8 cellular contexts compared by ENCODE assay signal in genomic region chr14:70906785-70907171, GRCh38. TPM values are rescaled to one million over a fixed set of nuclear protein-coding genes. Genes with fewer than 3 reads are reported as not detected.
DNase-seq lines count a peak whose midpoint lies in the region; ATAC-seq lines count a peak whose summit lies in the region.

No MANE protein-coding gene starts in this region.

- POLR2A ChIA-PET in activated CD4-positive, alpha-beta memory T cell treated with anti-CD3 and anti-CD28 coated beads for 36 hours (lab: Charles Lee) = interaction anchor here (0.9 to 2.7 kb wide), 7 partner anchors 14 to 98 kb away, joined by 3 to 31 read pairs (median 4); partner anchors contain the start of gene MAP3K9

- peak overlapping the region; percentile 83 for H3K4me3 Mint-ChIP-seq in activated T-cell treated with anti-CD3 and anti-CD28 coated beads, Interleukin-2, amount 50 U/mL, for 24 hours
- peak overlapping the region; percentile 78 for H3K4me3 Mint-ChIP-seq in activated CD4-positive, alpha-beta memory T cell treated with anti-CD3 and anti-CD28 coated beads for 36 hours

- peak overlapping the region; percentile 94 for H3K27ac Mint-ChIP-seq in activated T-cell treated with anti-CD3 and anti-CD28 coated beads, Interleukin-2, amount 50 U/mL, for 24 hours
- H3K27ac Mint-ChIP-seq in activated CD4-positive, alpha-beta memory T cell treated with anti-CD3 and anti-CD28 coated beads for 36 hours = peak overlapping the region; percentile 86

- ATAC-seq in left ventricle myocardium superior = peak; percentile 3
- no peak for ATAC-seq in GM19324 (IDR thresholded peaks at IDR 0.05; ENCODE audit: low FRiP score, unreplicated experiment)
- ATAC-seq in HG03457 (IDR thresholded peaks at IDR 0.05; ENCODE audit: unreplicated experiment) = no peak

- peak overlapping the region; percentile 88 to 92 (median 91) for H3K9ac ChIP-seq in skeletal muscle tissue (ENCODE audit: low read depth in 1 of 3, low read length in 3 of 3)

- H3K4me1 Mint-ChIP-seq in activated T-cell treated with anti-CD3 and anti-CD28 coated beads, Interleukin-2, amount 50 U/mL, for 24 hours (ENCODE audit: low read depth) = peaks cover 77% of the 10 kb centered on the region
- peaks cover 72% of the 10 kb centered on the region for H3K4me1 Mint-ChIP-seq in activated CD4-positive, alpha-beta memory T cell treated with anti-CD3 and anti-CD28 coated beads for 36 hours (ENCODE audit: low read depth)

- H3K27ac ChIP-seq in skeletal muscle tissue (ENCODE audit: low read depth, low read length) = peak overlapping the region; percentile 88

- H3K27me3 ChIP-seq in skeletal muscle tissue (ENCODE audit: control insufficient read depth in 3 of 3, insufficient read depth in 3 of 3, low read length in 3 of 3) = no peaks in the 10 kb centered on the region

- H3K9me3 Mint-ChIP-seq in activated T-cell treated with anti-CD3 and anti-CD28 coated beads, Interleukin-2, amount 50 U/mL, for 24 hours = no peaks in the 10 kb centered on the region
- no peaks in the 10 kb centered on the region for H3K9me3 Mint-ChIP-seq in activated CD4-positive, alpha-beta memory T cell treated with anti-CD3 and anti-CD28 coated beads for 36 hours

- H3K36me3 ChIP-seq in skeletal muscle tissue (ENCODE audit: control insufficient read depth in 3 of 3, insufficient read depth in 3 of 3, low read length in 3 of 3) = no peaks in the 10 kb centered on the region

- CTCF ChIA-PET in activated CD4-positive, alpha-beta memory T cell treated with anti-CD3 and anti-CD28 coated beads for 36 hours (lab: Charles Lee) = interaction anchor here (0.7 to 9.4 kb wide), 27 partner anchors 8 to 139 kb away, joined by 3 to 199 read pairs (median 8); partner anchors contain the start of gene MAP3K9

- H3K27me3 Mint-ChIP-seq in activated T-cell treated with anti-CD3 and anti-CD28 coated beads, Interleukin-2, amount 50 U/mL, for 24 hours = no peaks in the 10 kb centered on the region
- H3K27me3 Mint-ChIP-seq in activated CD4-positive, alpha-beta memory T cell treated with anti-CD3 and anti-CD28 coated beads for 36 hours = no peaks in the 10 kb centered on the region

- DNase-seq in activated T-cell treated with anti-CD3 and anti-CD28 coated beads, Interleukin-2, amount 50 U/mL, for 24 hours = no peak
- no peak for DNase-seq in activated T-cell treated with anti-CD3 and anti-CD28 coated beads, Interleukin-2, amount 50 U/mL, for 1 hour
- DNase-seq in activated CD4-positive, alpha-beta memory T cell treated with anti-CD3 and anti-CD28 coated beads for 36 hours = no peak
- DNase-seq in left ventricle myocardium superior = no peak
- no peak for DNase-seq in dedifferentiated amniotic fluid mesenchymal stem cell (ENCODE audit: extremely low spot score)

- H3K36me3 Mint-ChIP-seq in activated T-cell treated with anti-CD3 and anti-CD28 coated beads, Interleukin-2, amount 50 U/mL, for 24 hours (ENCODE audit: low read depth) = peaks cover 11% of the 10 kb centered on the region
- H3K36me3 Mint-ChIP-seq in activated CD4-positive, alpha-beta memory T cell treated with anti-CD3 and anti-CD28 coated beads for 36 hours = peaks cover 10% of the 10 kb centered on the region

- H3K4me1 ChIP-seq in skeletal muscle tissue (ENCODE audit: control insufficient read depth in 3 of 3, insufficient read depth in 3 of 3, low read length in 3 of 3) = peaks cover 18 to 31% (median 28%) of the 10 kb centered on the region in 3 donors

- H3K9me3 ChIP-seq in skeletal muscle tissue (ENCODE audit: control insufficient read depth in 3 of 3, low read length in 3 of 3) = no peaks in the 10 kb centered on the region

- intact Hi-C loops in activated CD4-positive, alpha-beta memory T cell treated with anti-CD3 and anti-CD28 coated beads for 36 hours (cut with micrococcal nuclease) = loop anchor here (1.0 to 10.0 kb wide), 4 partner anchors 34 to 1142 kb away; partner anchors contain the start of gene SRSF5
- intact Hi-C loops in left ventricle myocardium superior (cut with micrococcal nuclease) = no loop called here

- H3K4me3 ChIP-seq in skeletal muscle tissue (ENCODE audit: low read length in 3 of 3) = peak overlapping the region; percentile 72 to 90 (median 73)

RNA-seq across cellular contexts. Expression of gene PCNX1, which starts 0.5 kb away (rescaled TPM):
- total RNA-seq in activated CD4-positive, alpha-beta memory T cell treated with anti-CD3 and anti-CD28 coated beads for 36 hours = 10 to 100 TPM; 39.2 to 44.4 TPM
- total RNA-seq in left ventricle myocardium superior (37.4 TPM), skeletal muscle tissue (79.3 TPM)
